1 cellular context compared by ENCODE assay signal in genomic region chr20:47165376-47165865, GRCh38.
TF ChIP-seq lines count a peak whose summit lies in the region.

No MANE protein-coding gene starts in this region.

TF ChIP-seq in HepG2, 621 proteins besides CTCF, POLR2A, EP300 and RAD21 (continued from another document and continues in another):
- TF ChIP-seq ZNF281 (CRISPR knock-in tag; IDR thresholded peaks at IDR 0.05; ENCODE audit: borderline replicate concordance) (no peak), SKI (IDR thresholded peaks at IDR 0.05; ENCODE audit: partially characterized antibody) (no peak), ZNF512 (CRISPR knock-in tag; IDR thresholded peaks at IDR 0.05) (no peak), DR1 (CRISPR knock-in tag; IDR thresholded peaks at IDR 0.05) (no peak), ESRRA (CRISPR knock-in tag; IDR thresholded peaks at IDR 0.05; ENCODE audit: low read depth) (peak; percentile 90), NR2F1 (CRISPR knock-in tag; IDR thresholded peaks at IDR 0.05) (peak; percentile 59 to 76; a peak in 3 of 4 replicates), DBP (CRISPR knock-in tag; IDR thresholded peaks at IDR 0.05; ENCODE audit: not compliant biosample characterization) (no peak), CBX2 (IDR thresholded peaks at IDR 0.05; ENCODE audit: low read depth, low read length) (no peak), CBX2 (CRISPR knock-in tag; IDR thresholded peaks at IDR 0.05; ENCODE audit: low read depth) (no peak), ZNF563 (CRISPR knock-in tag; IDR thresholded peaks at IDR 0.05) (no peak), NCOA5 (CRISPR knock-in tag; IDR thresholded peaks at IDR 0.05) (no peak), ZNF839 (CRISPR knock-in tag; IDR thresholded peaks at IDR 0.05; ENCODE audit: borderline replicate concordance) (no peak), MYPOP (CRISPR knock-in tag; IDR thresholded peaks at IDR 0.05) (no peak), ZNF124 (CRISPR knock-in tag; IDR thresholded peaks at IDR 0.05) (no peak), BRCA1 (CRISPR knock-in tag; IDR thresholded peaks at IDR 0.05) (no peak), ZNF225 (CRISPR knock-in tag; IDR thresholded peaks at IDR 0.05) (no peak; the same call in 1 of the 2 replicates), ZBTB34 (CRISPR knock-in tag; IDR thresholded peaks at IDR 0.05) (0 out of 2 replicates have a peak, but pooled peaks have one; percentile 48), GMEB1 (CRISPR knock-in tag; IDR thresholded peaks at IDR 0.05; ENCODE audit: borderline replicate concordance) (no peak), ZNF724P (CRISPR knock-in tag; IDR thresholded peaks at IDR 0.05; ENCODE audit: borderline replicate concordance) (no peak), ZNF784 (CRISPR knock-in tag; IDR thresholded peaks at IDR 0.05; ENCODE audit: borderline replicate concordance) (no peak), CEBPG (CRISPR knock-in tag; IDR thresholded peaks at IDR 0.05) (no peak), RERE (CRISPR knock-in tag; IDR thresholded peaks at IDR 0.05; ENCODE audit: low read depth) (no peak), THAP9 (CRISPR knock-in tag; IDR thresholded peaks at IDR 0.05; ENCODE audit: borderline replicate concordance) (peak; percentile 50; the same call in 1 of the 2 replicates), MAX (IDR thresholded peaks at IDR 0.05) (peak; percentile 67), HNF1B (CRISPR knock-in tag; IDR thresholded peaks at IDR 0.05) (peak; percentile 50; the same call in 1 of the 2 replicates), ZNF274 (CRISPR knock-in tag; IDR thresholded peaks at IDR 0.05) (no peak), SAFB2 (CRISPR knock-in tag; IDR thresholded peaks at IDR 0.05; ENCODE audit: borderline replicate concordance, low read depth) (no peak), MLX (CRISPR knock-in tag; IDR thresholded peaks at IDR 0.05) (no peak), ETV5 (CRISPR knock-in tag; IDR thresholded peaks at IDR 0.05; ENCODE audit: borderline replicate concordance) (no peak), CSRNP2 (CRISPR knock-in tag; conservative IDR thresholded peaks at IDR 0.05; ENCODE audit: low read depth) (no peak), ZNF34 (CRISPR knock-in tag; IDR thresholded peaks at IDR 0.05; ENCODE audit: borderline replicate concordance) (no peak)
